8 cellular contexts compared by ENCODE assay signal in the genomic region with DNA sequence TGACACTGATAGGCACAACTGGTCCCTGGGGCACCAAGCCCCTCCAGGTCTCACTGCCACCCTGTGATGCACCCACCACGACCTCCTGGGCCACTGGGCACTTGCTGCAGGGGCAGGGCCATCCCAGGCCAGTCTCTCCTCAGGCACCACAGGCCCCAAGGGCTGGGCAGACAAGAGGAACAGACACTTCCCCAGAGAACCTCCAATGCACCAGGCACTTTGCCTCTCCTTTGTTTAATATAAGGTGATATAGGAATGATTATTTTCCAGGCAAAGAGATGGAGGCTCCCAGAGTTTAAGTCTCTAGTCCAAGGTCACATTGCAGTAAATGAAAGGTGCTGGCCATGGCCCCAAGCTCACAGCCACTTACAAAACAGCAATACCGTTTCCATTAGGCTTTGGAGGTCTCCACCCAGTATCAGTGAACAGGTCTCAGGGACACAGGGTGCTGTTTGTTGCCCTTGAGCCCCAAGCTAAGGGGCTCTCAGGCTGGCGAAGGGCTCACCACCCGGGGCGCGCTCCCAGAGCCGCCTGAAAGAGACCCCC. TPM values are rescaled to one million over a fixed set of nuclear protein-coding genes. Genes with fewer than 3 reads are reported as not detected.
DNase-seq lines count a peak whose midpoint lies in the region; ATAC-seq and TF ChIP-seq lines count a peak whose summit lies in the region.

No MANE protein-coding gene starts in this region.

- peak overlapping the region; percentile 22 to 62 (median 48) for H3K4me3 ChIP-seq in BLaER1 treated with 17β-estradiol and CSF1 and Interleukin-3, amounts not matched to agents 10 nM and 100 nM
- peak overlapping the region; percentile 52 for H3K4me3 ChIP-seq in choroid plexus epithelial cell (ENCODE audit: low read depth, low read length)

- no peak for TF ChIP-seq CTCF in choroid plexus epithelial cell (conservative IDR thresholded peaks at IDR 0.05; ENCODE audit: low read depth, low read length)

- H3K9me3 Mint-ChIP-seq in naive thymus-derived CD8-positive, alpha-beta T cell, result no peaks in the 10 kb centered on the region
- H3K9me3 Mint-ChIP-seq in activated CD4-positive, alpha-beta T cell treated with anti-CD3 and anti-CD28 coated beads, Interleukin-2, amount 10 ng/mL, durations not matched to agents 7 days and 5 days, result no peaks in the 10 kb centered on the region

- peak overlapping the region; percentile 55 to 98 (median 90) for H3K27ac ChIP-seq in BLaER1 treated with 17β-estradiol and CSF1 and Interleukin-3, amounts not matched to agents 10 nM and 100 nM

- no peaks in the 10 kb centered on the region for H3K27me3 ChIP-seq in BLaER1 treated with 17β-estradiol and CSF1 and Interleukin-3, amounts not matched to agents 10 nM and 100 nM

- in situ Hi-C loops in ACHN (cut with HindIII; ENCODE audit: low pct_ligation_motif_present, low pct_unique_long_range_greater_than_20kb, low sequenced_read_pairs), result no loop called here

- CTCF ChIA-PET in activated CD4-positive, alpha-beta T cell treated with anti-CD3 and anti-CD28 coated beads, Interleukin-2, amount 10 ng/mL, durations not matched to agents 7 days and 5 days (lab: Charles Lee), result interaction anchor here (1.0 to 2.2 kb wide), 3 partner anchors 10 to 41 kb away, joined by 3 to 9 read pairs (median 3); no protein-coding TSS in a partner anchor

- peak overlapping the region; percentile 64 to 82 (median 76) for H3K4me3 Mint-ChIP-seq in naive thymus-derived CD8-positive, alpha-beta T cell
- no peak overlapping the region for H3K4me3 Mint-ChIP-seq in activated CD4-positive, alpha-beta T cell treated with anti-CD3 and anti-CD28 coated beads, Interleukin-2, amount 10 ng/mL, durations not matched to agents 7 days and 5 days

- peak overlapping the region; percentile 90 to 100 (median 97) for H3K4me2 ChIP-seq in BLaER1 treated with 17β-estradiol and CSF1 and Interleukin-3, amounts not matched to agents 10 nM and 100 nM

- peak; percentile 4 for ATAC-seq in HG03280 (IDR thresholded peaks at IDR 0.05; ENCODE audit: unreplicated experiment)
- no peak for ATAC-seq in naive thymus-derived CD8-positive, alpha-beta T cell

- no peak for DNase-seq in choroid plexus epithelial cell (ENCODE audit: low read depth)
- DNase-seq in naive thymus-derived CD8-positive, alpha-beta T cell, result no peak
- DNase-seq in activated effector memory CD4-positive, alpha-beta T cell treated with Interleukin-2 at 50 U/mL for 16 hours, result no peak
- no peak for DNase-seq in ACHN
- no peak for DNase-seq in activated CD4-positive, alpha-beta T cell treated with anti-CD3 and anti-CD28 coated beads, Interleukin-2, amount 10 ng/mL, durations not matched to agents 7 days and 5 days
- DNase-seq in erythroblast (lab: John Stamatoyannopoulos, UW), result no peak

- peaks cover 0 to 38% (median 12%) of the 10 kb centered on the region in 11 experiments; a peak in 9 of 22 replicates for H4K20me1 ChIP-seq in BLaER1 treated with 17β-estradiol and CSF1 and Interleukin-3, amounts not matched to agents 10 nM and 100 nM

- H3K4me1 Mint-ChIP-seq in naive thymus-derived CD8-positive, alpha-beta T cell, result peaks cover under 1 to 48% (median 14%) of the 10 kb centered on the region in 4 donors
- H3K4me1 Mint-ChIP-seq in activated CD4-positive, alpha-beta T cell treated with anti-CD3 and anti-CD28 coated beads, Interleukin-2, amount 10 ng/mL, durations not matched to agents 7 days and 5 days, result peaks cover 23% of the 10 kb centered on the region

- peaks cover 0 to 88% (median 36%) of the 10 kb centered on the region in 11 experiments; a peak in 18 of 22 replicates for H3K36me3 ChIP-seq in BLaER1 treated with 17β-estradiol and CSF1 and Interleukin-3, amounts not matched to agents 10 nM and 100 nM

- no peaks in the 10 kb centered on the region for H3K27me3 Mint-ChIP-seq in naive thymus-derived CD8-positive, alpha-beta T cell
- peaks cover 2% of the 10 kb centered on the region for H3K27me3 Mint-ChIP-seq in activated CD4-positive, alpha-beta T cell treated with anti-CD3 and anti-CD28 coated beads, Interleukin-2, amount 10 ng/mL, durations not matched to agents 7 days and 5 days

- no peaks in the 10 kb centered on the region for H3K9me3 ChIP-seq in BLaER1 treated with 17β-estradiol and CSF1 and Interleukin-3, amounts not matched to agents 10 nM and 100 nM (replicated peaks in 1 of 11)

- peak overlapping the region in 4 of 10 donors; percentile 17 to 81 (median 48) for H3K27ac Mint-ChIP-seq in naive thymus-derived CD8-positive, alpha-beta T cell
- no peak overlapping the region for H3K27ac Mint-ChIP-seq in activated CD4-positive, alpha-beta T cell treated with anti-CD3 and anti-CD28 coated beads, Interleukin-2, amount 10 ng/mL, durations not matched to agents 7 days and 5 days

- TF ChIP-seq POLR2A in erythroblast (IDR thresholded peaks at IDR 0.05; ENCODE audit: low read length), result no peak

- peaks cover 72 to 99% (median 96%) of the 10 kb centered on the region in 10 experiments for H3K4me1 ChIP-seq in BLaER1 treated with 17β-estradiol and CSF1 and Interleukin-3, amounts not matched to agents 10 nM and 100 nM

- no peaks in the 10 kb centered on the region for H3K36me3 Mint-ChIP-seq in naive thymus-derived CD8-positive, alpha-beta T cell
- H3K36me3 Mint-ChIP-seq in activated CD4-positive, alpha-beta T cell treated with anti-CD3 and anti-CD28 coated beads, Interleukin-2, amount 10 ng/mL, durations not matched to agents 7 days and 5 days (ENCODE audit: low read depth), result no peaks in the 10 kb centered on the region

- POLR2A ChIA-PET in naive thymus-derived CD8-positive, alpha-beta T cell (lab: Charles Lee), result interaction anchor here (1.1 to 2.1 kb wide), 2 partner anchors 11 to 41 kb away, joined by 3 to 4 read pairs; no protein-coding TSS in a partner anchor
- POLR2A ChIA-PET in activated CD4-positive, alpha-beta T cell treated with anti-CD3 and anti-CD28 coated beads, Interleukin-2, amount 10 ng/mL, durations not matched to agents 7 days and 5 days (lab: Charles Lee), result no interaction called here

- peak overlapping the region; percentile 69 to 83 (median 76) for H3K9ac ChIP-seq in BLaER1 treated with 17β-estradiol and CSF1 and Interleukin-3, amounts not matched to agents 10 nM and 100 nM

RNA-seq across cellular contexts. Expression of gene DEPP1, which starts 4.5 kb away (rescaled TPM):
- total RNA-seq in naive thymus-derived CD8-positive, alpha-beta T cell, result not detected
- polyA plus RNA-seq in naive thymus-derived CD8-positive, alpha-beta T cell, result not detected
- total RNA-seq in activated CD4-positive, alpha-beta T cell treated with anti-CD3 and anti-CD28 coated beads, Interleukin-2, amount 10 ng/mL, durations not matched to agents 7 days and 5 days, result under 1 TPM; 0.22 to 0.33 TPM

RNA-seq across cellular contexts. Expression of gene RASSF4, which starts 14.6 kb away (rescaled TPM):
- 1 to 10 TPM in 1 of 2 experiments, under 1 TPM in 1; 0.88 to 1.8 TPM for total RNA-seq in naive thymus-derived CD8-positive, alpha-beta T cell
- polyA plus RNA-seq in naive thymus-derived CD8-positive, alpha-beta T cell, result 1 to 10 TPM in 2 of 3 donors, under 1 TPM in 1; 0.40 to 1.7 (median 1.0) TPM
- total RNA-seq in activated CD4-positive, alpha-beta T cell treated with anti-CD3 and anti-CD28 coated beads, Interleukin-2, amount 10 ng/mL, durations not matched to agents 7 days and 5 days, result under 1 TPM; 0.42 to 0.52 TPM

RNA-seq across cellular contexts. Expression of gene ZNF22, which starts 26.6 kb away (rescaled TPM):
- 10 to 100 TPM; 46.3 to 47.0 TPM for total RNA-seq in naive thymus-derived CD8-positive, alpha-beta T cell
- polyA plus RNA-seq in naive thymus-derived CD8-positive, alpha-beta T cell, result 10 to 100 TPM; 54.1 to 62.3 (median 58.7) TPM
- 10 to 100 TPM; 26.9 to 29.7 TPM for total RNA-seq in activated CD4-positive, alpha-beta T cell treated with anti-CD3 and anti-CD28 coated beads, Interleukin-2, amount 10 ng/mL, durations not matched to agents 7 days and 5 days
